8 cellular contexts compared by ENCODE assay signal in genomic region chr20:4740774-4741431, GRCh38. TPM values are rescaled to one million over a fixed set of nuclear protein-coding genes. Genes with fewer than 3 reads are reported as not detected.
DNase-seq lines count a peak whose midpoint lies in the region; ATAC-seq and TF ChIP-seq lines count a peak whose summit lies in the region.

No MANE protein-coding gene starts in this region.

- H3K4me3 Mint-ChIP-seq in nephron progenitor cell = no peak overlapping the region

- H3K27me3 Mint-ChIP-seq in nephron progenitor cell (ENCODE audit: low read depth, poor library complexity) = peaks cover 24% of the 10 kb centered on the region

- H3K4me1 ChIP-seq in thoracic aorta (ENCODE audit: control insufficient read depth in 1 of 2, low read depth in 2 of 2) = no peaks in the 10 kb centered on the region

- H3K27ac Mint-ChIP-seq in nephron progenitor cell = no peak overlapping the region

- H3K27ac ChIP-seq in thoracic aorta = no peak overlapping the region

- H3K9me3 ChIP-seq in thoracic aorta = no peaks in the 10 kb centered on the region

- no peaks in the 10 kb centered on the region for H3K27me3 ChIP-seq in thoracic aorta (replicated peaks; ENCODE audit: insufficient read depth)

- peak; percentile 16 for DNase-seq in NCI-H1694 (lab: John Stamatoyannopoulos, UW)
- DNase-seq in NCI-H1694 treated with DMSO at 0.1 percent for 48 hours (lab: John Stamatoyannopoulos, UW) = no peak
- DNase-seq in NAMALWA (ENCODE audit: low spot score) = peak; percentile 72
- DNase-seq in activated CD4-positive, alpha-beta T cell treated with anti-CD3 and anti-CD28 coated beads, Interleukin-2, amount 50 U/mL, for 24 hours (ENCODE audit: low read depth in 1 of 2, low spot score in 1 of 2) = peak; percentile 42 to 46
- peak; percentile 63 for DNase-seq in effector CD4-positive, alpha-beta T cell
- DNase-seq in nephron progenitor cell = peak; percentile 76
- DNase-seq in thoracic aorta (ENCODE audit: low spot score) = no peak
- no peak for DNase-seq in NCI-H2107 (lab: John Stamatoyannopoulos, UW)

- H3K9me3 Mint-ChIP-seq in nephron progenitor cell = no peaks in the 10 kb centered on the region

- TF ChIP-seq CTCF in nephron progenitor cell (IDR thresholded peaks at IDR 0.05) (peak; percentile 69), thoracic aorta (IDR thresholded peaks at IDR 0.05) (peak; percentile 68)

- no peak for ATAC-seq in thoracic aorta (ENCODE audit: insufficient number of reproducible peaks, low FRiP score, low read depth)

- no peaks in the 10 kb centered on the region for H3K36me3 Mint-ChIP-seq in nephron progenitor cell (ENCODE audit: low read depth)

- no peaks in the 10 kb centered on the region for H3K4me1 Mint-ChIP-seq in nephron progenitor cell

- no peaks in the 10 kb centered on the region for H3K36me3 ChIP-seq in thoracic aorta

- H3K4me3 ChIP-seq in thoracic aorta = no peak overlapping the region

RNA-seq across cellular contexts. Expression of gene PRND, which starts 19.2 kb away (rescaled TPM):
- not detected for total RNA-seq in thoracic aorta

RNA-seq across cellular contexts. Expression of gene PRNP, which starts 54.6 kb away (rescaled TPM):
- 100 to 1,000 TPM; 159 to 161 TPM for total RNA-seq in thoracic aorta

Comparison
In these comparisons a context has a peak if more than half of its experiments do, and no peak if none do; other contexts are left out.
1. DNase-seq: peak in NCI-H1694 (single experiment), NAMALWA (single experiment), activated CD4-positive, alpha-beta T cell treated with anti-CD3 and anti-CD28 coated beads, Interleukin-2, amount 50 U/mL, for 24 hours (2 of 2), effector CD4-positive, alpha-beta T cell (single experiment) and nephron progenitor cell (single experiment); none in NCI-H1694 treated with DMSO at 0.1 percent for 48 hours (single experiment), thoracic aorta (single experiment) and NCI-H2107 (single experiment).